Comparison of ENCODE assay signal across 8 cellular contexts in the genomic region with DNA sequence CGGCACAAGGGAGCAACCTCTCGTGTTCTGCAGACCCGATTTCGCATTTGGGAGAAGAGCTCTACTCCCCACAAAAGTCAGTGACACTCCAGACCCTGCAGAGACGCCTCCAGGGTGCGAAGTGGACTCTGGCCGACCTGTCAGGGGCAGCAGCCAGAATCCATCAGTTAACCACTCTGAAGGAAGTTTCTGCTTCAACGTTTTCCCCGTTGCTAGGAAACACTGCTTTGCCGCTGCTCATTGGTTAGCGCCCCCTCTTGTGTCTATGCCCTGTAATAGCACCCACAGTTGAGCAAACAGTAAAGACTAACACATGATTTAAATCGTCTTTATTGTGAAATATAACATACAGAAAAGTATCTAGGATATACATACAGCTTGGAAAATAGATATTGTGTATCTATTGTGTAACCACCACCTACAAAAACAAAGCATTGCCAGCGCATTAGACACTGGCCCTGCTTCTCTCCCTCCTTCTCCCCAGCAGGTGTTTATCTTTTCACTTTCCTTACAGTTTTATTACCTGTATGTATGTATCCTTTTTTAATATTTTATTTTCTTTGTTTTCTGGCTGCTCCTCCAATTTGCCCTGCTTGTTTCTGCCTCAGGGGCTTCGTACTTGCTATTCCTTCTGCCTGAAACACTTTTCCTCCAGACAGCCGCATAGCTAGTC. TPM values are rescaled to one million over a fixed set of nuclear protein-coding genes. Genes with fewer than 3 reads are reported as not detected.
DNase-seq lines count a peak whose midpoint lies in the region; ATAC-seq lines count a peak whose summit lies in the region.

No MANE protein-coding gene starts in this region.

- DNase-seq in COR-L47 (lab: John Stamatoyannopoulos, UW) (peak; percentile 50), HuH-7 (ENCODE audit: low spot score) (peak; percentile 90), OCI-M2 (lab: John Stamatoyannopoulos, UW; ENCODE audit: unreplicated experiment) (peak; percentile 42), activated T-cell treated with anti-CD3 and anti-CD28 coated beads for 24 hours (ENCODE audit: low read depth) (peak; percentile 54)
- peak; percentile 78 for DNase-seq in natural killer cell treated with Interleukin-12 subunit alpha and Interleukin-12 subunit beta and Interleukin-15 and Interleukin-18, amount 100 ng/mL, for 72 hours (ENCODE audit: low spot score)
- peak; percentile 53 for DNase-seq in stimulated activated naive B cell treated with anti-CD40 and anti-IgM and Interleukin-4, amounts not matched to agents 10 μg/mL and 1 μg/mL and 100 μg/mL, for 72 hours

- H3K27ac Mint-ChIP-seq in natural killer cell treated with Interleukin-12 subunit alpha and Interleukin-12 subunit beta and Interleukin-15 and Interleukin-18, amount 100 ng/mL, for 72 hours, result peak overlapping the region in 1 of 2 donors; percentile 31
- H3K27ac Mint-ChIP-seq in stimulated activated naive B cell treated with anti-CD40 and anti-IgM and Interleukin-4, amounts not matched to agents 10 μg/mL and 1 μg/mL and 100 μg/mL, for 72 hours, result peak overlapping the region; percentile 57

- H3K4me1 Mint-ChIP-seq in natural killer cell treated with Interleukin-12 subunit alpha and Interleukin-12 subunit beta and Interleukin-15 and Interleukin-18, amount 100 ng/mL, for 72 hours (ENCODE audit: low read depth in 2 of 2), result peaks cover 10 to 15% of the 10 kb centered on the region in 2 donors
- H3K4me1 Mint-ChIP-seq in stimulated activated naive B cell treated with anti-CD40 and anti-IgM and Interleukin-4, amounts not matched to agents 10 μg/mL and 1 μg/mL and 100 μg/mL, for 72 hours, result peaks cover 10 to 16% of the 10 kb centered on the region in 2 donors

- ATAC-seq in GM21367 (IDR thresholded peaks at IDR 0.05; ENCODE audit: unreplicated experiment) (peak; percentile 85), esophagus mucosa (peak; percentile 88)
- ATAC-seq in natural killer cell treated with Interleukin-12 subunit alpha and Interleukin-12 subunit beta and Interleukin-15 and Interleukin-18, amount 100 ng/mL, for 72 hours, result peak; percentile 84 to 88
- peak; percentile 79 to 90 for ATAC-seq in stimulated activated naive B cell treated with anti-CD40 and anti-IgM and Interleukin-4, amounts not matched to agents 10 μg/mL and 1 μg/mL and 100 μg/mL, for 72 hours (replicated peaks)

- no peaks in the 10 kb centered on the region for H3K36me3 Mint-ChIP-seq in natural killer cell treated with Interleukin-12 subunit alpha and Interleukin-12 subunit beta and Interleukin-15 and Interleukin-18, amount 100 ng/mL, for 72 hours
- no peaks in the 10 kb centered on the region for H3K36me3 Mint-ChIP-seq in stimulated activated naive B cell treated with anti-CD40 and anti-IgM and Interleukin-4, amounts not matched to agents 10 μg/mL and 1 μg/mL and 100 μg/mL, for 72 hours

- H3K4me3 Mint-ChIP-seq in natural killer cell treated with Interleukin-12 subunit alpha and Interleukin-12 subunit beta and Interleukin-15 and Interleukin-18, amount 100 ng/mL, for 72 hours, result peak overlapping the region; percentile 52
- peak overlapping the region; percentile 71 to 81 for H3K4me3 Mint-ChIP-seq in stimulated activated naive B cell treated with anti-CD40 and anti-IgM and Interleukin-4, amounts not matched to agents 10 μg/mL and 1 μg/mL and 100 μg/mL, for 72 hours

- H3K27me3 Mint-ChIP-seq in natural killer cell treated with Interleukin-12 subunit alpha and Interleukin-12 subunit beta and Interleukin-15 and Interleukin-18, amount 100 ng/mL, for 72 hours, result peaks cover 8% of the 10 kb centered on the region in 2 donors
- H3K27me3 Mint-ChIP-seq in stimulated activated naive B cell treated with anti-CD40 and anti-IgM and Interleukin-4, amounts not matched to agents 10 μg/mL and 1 μg/mL and 100 μg/mL, for 72 hours, result peaks cover 10 to 11% of the 10 kb centered on the region in 2 donors

- no peaks in the 10 kb centered on the region for H3K9me3 Mint-ChIP-seq in natural killer cell treated with Interleukin-12 subunit alpha and Interleukin-12 subunit beta and Interleukin-15 and Interleukin-18, amount 100 ng/mL, for 72 hours
- no peaks in the 10 kb centered on the region for H3K9me3 Mint-ChIP-seq in stimulated activated naive B cell treated with anti-CD40 and anti-IgM and Interleukin-4, amounts not matched to agents 10 μg/mL and 1 μg/mL and 100 μg/mL, for 72 hours

RNA-seq across cellular contexts. Expression of a gene that starts 38.9 kb away (rescaled TPM):
- total RNA-seq in esophagus mucosa, result 237 TPM
- not detected for total RNA-seq in natural killer cell treated with Interleukin-12 subunit alpha and Interleukin-12 subunit beta and Interleukin-15 and Interleukin-18, amount 100 ng/mL, for 72 hours

RNA-seq across cellular contexts. Expression of a gene that starts 56.2 kb away (rescaled TPM):
- 57.3 TPM for total RNA-seq in esophagus mucosa
- 100 to 1,000 TPM; 122 to 155 TPM for total RNA-seq in natural killer cell treated with Interleukin-12 subunit alpha and Interleukin-12 subunit beta and Interleukin-15 and Interleukin-18, amount 100 ng/mL, for 72 hours

Comparison
In these comparisons a context has a peak if more than half of its experiments do, and no peak if none do; other contexts are left out.
1. Peak in every context shown above with its lines: DNase-seq and ATAC-seq.
2. RNA of a gene that starts 38.9 kb away (total RNA-seq): 237 TPM in esophagus mucosa (single experiment); not detected in natural killer cell treated with Interleukin-12 subunit alpha and Interleukin-12 subunit beta and Interleukin-15 and Interleukin-18, amount 100 ng/mL, for 72 hours; every median in the first group is over 100 times any median in the second.